9 cellular contexts compared by ENCODE assay signal in genomic region chr1:58780586-58781452, GRCh38. TPM values are rescaled to one million over a fixed set of nuclear protein-coding genes. Genes with fewer than 3 reads are reported as not detected.
DNase-seq lines count a peak whose midpoint lies in the region; ATAC-seq, FAIRE-seq and TF ChIP-seq lines count a peak whose summit lies in the region.
"Had no signal": no experiment of that assay in that cellular context is flagged by ENCODE, and none has a peak within 500 bp of the region (broad histone marks: within the 10 kb centered on the region; RNA-seq: fewer than 3 reads in every experiment).

No MANE protein-coding gene starts in this region.

- H3F3A ChIP-seq in PC-3 (ENCODE audit: low read length, unreplicated experiment) = no peaks in the 10 kb centered on the region
- no peaks in the 10 kb centered on the region for H3F3A ChIP-seq in neural cell (ENCODE audit: insufficient read depth, low read length, poor library complexity, severe bottlenecking)

- intact Hi-C loops in PC-3 (cut with micrococcal nuclease) = loop anchor here (5.0 to 10.0 kb wide), 4 partner anchors 244 to 814 kb away; no protein-coding TSS in a partner anchor

- H3K9ac ChIP-seq in PC-3 (ENCODE audit: low read length) = peak overlapping the region; percentile 81; the same call in 1 of the 2 replicates
- H3K9ac ChIP-seq in H1 (replicated peaks in 1 of 4; ENCODE audit: extremely low read depth in 1 of 4, low read depth in 3 of 4, low read length in 3 of 4) = no peak overlapping the region
- H3K9ac ChIP-seq in neural cell (ENCODE audit: low read length) = peak overlapping the region; percentile 99

- H4K5ac ChIP-seq in H1 (ENCODE audit: insufficient read length, low read depth, low read length) = no peak overlapping the region

- H2BK120ac ChIP-seq in H1 (replicated peaks; ENCODE audit: low read depth, low read length) = no peak overlapping the region

- peaks cover 33% of the 10 kb centered on the region for H3K23me2 ChIP-seq in H1 (ENCODE audit: low read depth, low read length)

- H4K20me1 ChIP-seq in PC-3 (ENCODE audit: low read length) (peaks cover 38% of the 10 kb centered on the region), H1 (replicated peaks in 1 of 2; ENCODE audit: control insufficient read depth in 1 of 2, insufficient read depth in 2 of 2, low read length in 2 of 2) (peaks cover 0 to 12% of the 10 kb centered on the region in 2 experiments), neural cell (ENCODE audit: insufficient read depth) (peaks cover 26% of the 10 kb centered on the region)

- BruUV-seq in PC-3 (replicated peaks; lab: Mats Ljungman, UMichigan) = no TSS peak

- TF ChIP-seq POLR2A in H1 (IDR thresholded peaks at IDR 0.05; ENCODE audit: control extremely low read depth in 1 of 2, low read depth in 2 of 2, low read length in 2 of 2) = peak; percentile 41 to 67

- no peaks in the 10 kb centered on the region; the same call in 1 of the 2 replicates for H3K79me1 ChIP-seq in H1 (ENCODE audit: low read depth, low read length)

- H3K23ac ChIP-seq in H1 (ENCODE audit: insufficient read length) = no peak overlapping the region

- peaks cover 21% of the 10 kb centered on the region for H3K4me1 ChIP-seq in PC-3 (ENCODE audit: insufficient read depth, low read length)
- H3K4me1 ChIP-seq in H1 (replicated peaks in 1 of 4; ENCODE audit: control insufficient read depth in 3 of 4, insufficient read depth in 4 of 4, low read length in 3 of 4) = peaks cover 0 to 15% (median 2%) of the 10 kb centered on the region in 4 experiments; a peak in 5 of 7 replicates

- WGBS in H1 (ENCODE audit: extremely low coverage in 1 of 2, insufficient coverage in 1 of 2, insufficient read length in 1 of 2, insufficient replicate concordance in 2 of 2, low coverage in 1 of 2, low lambda C conversion rate in 2 of 2, missing lambda C conversion rate in 1 of 2), 2 experiments = 85% methylated on average over 2 of the region's 2 CpGs; no CpG with 5 or more reads in 1 of the 2 experiments

- H3K27me3 ChIP-seq in PC-3 (ENCODE audit: low read length) (no peaks in the 10 kb centered on the region), H1 (replicated peaks in 1 of 4; ENCODE audit: control insufficient read depth in 3 of 4, extremely low read depth in 1 of 4, insufficient read depth in 3 of 4, low read length in 3 of 4) (peaks cover 7 to 37% (median 22%) of the 10 kb centered on the region in 4 experiments; a peak in 6 of 7 replicates), neural cell (ENCODE audit: insufficient read depth, low read depth, low read length) (no peaks in the 10 kb centered on the region)

- no peak overlapping the region for H2BK5ac ChIP-seq in H1 (ENCODE audit: low read depth, low read length)

- H3K79me2 ChIP-seq in PC-3 (ENCODE audit: low read length) = peaks cover 42% of the 10 kb centered on the region
- H3K79me2 ChIP-seq in H1 (ENCODE audit: control insufficient read depth in 1 of 2, insufficient read depth in 2 of 2, low read length in 2 of 2) = peaks cover 0 to 8% of the 10 kb centered on the region in 2 experiments; a peak in 1 of 4 replicates
- peaks cover 22% of the 10 kb centered on the region for H3K79me2 ChIP-seq in neural cell (replicated peaks; ENCODE audit: insufficient read depth, low read length)

- H3K18ac ChIP-seq in H1 (ENCODE audit: extremely low read depth, low read length) = no peak overlapping the region

- H3K36me3 ChIP-seq in PC-3 (ENCODE audit: low read depth, low read length) = peaks cover 7% of the 10 kb centered on the region
- H3K36me3 ChIP-seq in H1 (ENCODE audit: control insufficient read depth in 2 of 4, insufficient read depth in 4 of 4, low read length in 3 of 4) = no peaks in the 10 kb centered on the region
- H3K36me3 ChIP-seq in neural cell (ENCODE audit: insufficient read depth, low read length) = no peaks in the 10 kb centered on the region

- peak overlapping the region; percentile 76 for H3K4me3 ChIP-seq in PC-3 (ENCODE audit: low read length)
- peak overlapping the region in 2 of 4 experiments; percentile 54 to 71; a peak in 3 of 8 replicates for H3K4me3 ChIP-seq in H1 (ENCODE audit: extremely low read depth in 1 of 4, insufficient read depth in 2 of 4, low read depth in 3 of 4, low read length in 4 of 4)
- H3K4me3 ChIP-seq in neural cell (ENCODE audit: low read length) = peak overlapping the region; percentile 93

- H3K14ac ChIP-seq in H1 (ENCODE audit: insufficient read length) = no peak overlapping the region

- TF ChIP-seq RAD21 in H1 (IDR thresholded peaks at IDR 0.05 in 1 of 2, conservative IDR thresholded peaks at IDR 0.05 in 1 of 2; ENCODE audit: low read depth in 2 of 2, low read length in 2 of 2) (no peak), neural cell (conservative IDR thresholded peaks at IDR 0.05) (no peak)

- no peak overlapping the region for H2AK5ac ChIP-seq in H1 (ENCODE audit: low read depth, low read length)

- no peak overlapping the region for H4K91ac ChIP-seq in H1 (replicated peaks; ENCODE audit: insufficient read length, low read length)

- H3K4me2 ChIP-seq in PC-3 (ENCODE audit: low read length) (peak overlapping the region; percentile 84), H1 (ENCODE audit: insufficient read depth in 1 of 2, low read depth in 2 of 2, low read length in 2 of 2) (peak overlapping the region; percentile 94 to 97; a peak in 2 of 4 replicates), neural cell (ENCODE audit: low read length) (peak overlapping the region; percentile 85)

- no peak for FAIRE-seq in H1 (lab: Jason Lieb, UNC)
- FAIRE-seq: A204.1 had no signal

- H3K9me3 ChIP-seq in PC-3 (ENCODE audit: low read length) = no peaks in the 10 kb centered on the region
- H3K9me3 ChIP-seq in H1 (ENCODE audit: insufficient read depth in 2 of 2, low read depth in 1 of 2, low read length in 1 of 2) = no peaks in the 10 kb centered on the region
- H3K9me3 ChIP-seq in neural cell (ENCODE audit: low read length) = no peaks in the 10 kb centered on the region

- no peak overlapping the region for H2BK20ac ChIP-seq in H1 (ENCODE audit: low read length)

- no peak for TF ChIP-seq CTCF in PC-3 (conservative IDR thresholded peaks at IDR 0.05; ENCODE audit: low read depth, low read length)
- no peak for TF ChIP-seq CTCF in H1 (IDR thresholded peaks at IDR 0.05; ENCODE audit: control extremely low read depth in 1 of 3, insufficient read depth in 1 of 3, low read depth in 1 of 3, low read length in 3 of 3)
- TF ChIP-seq CTCF in neural cell (IDR thresholded peaks at IDR 0.05; ENCODE audit: poor library complexity, severe bottlenecking) = no peak

- H2AFZ ChIP-seq in PC-3 (ENCODE audit: low read length) (no peak overlapping the region), H1 (ENCODE audit: low read length) (no peak overlapping the region), neural cell (ENCODE audit: low read depth, low read length) (no peak overlapping the region)

- POLR2A ChIA-PET in PC-3 (lab: Charles Lee; ENCODE audit: unreplicated experiment) (interaction anchor here (0.7 kb wide), 1 partner anchor 81 kb away, joined by 5 read pairs; no protein-coding TSS in a partner anchor), H1 (lab: Charles Lee; ENCODE audit: partially characterized antibody) (interaction anchor here (0.6 kb wide), 1 partner anchor 68 kb away, joined by 3 read pairs; no protein-coding TSS in a partner anchor)

- no peak overlapping the region for H2BK12ac ChIP-seq in H1 (ENCODE audit: low read depth, low read length)

- H3K27ac ChIP-seq in PC-3 (ENCODE audit: low read length) = no peak overlapping the region
- no peak overlapping the region for H3K27ac ChIP-seq in H1 (ENCODE audit: low read depth, low read length)
- peak overlapping the region; percentile 97 for H3K27ac ChIP-seq in neural cell (ENCODE audit: low read length)

- ATAC-seq in PC-3 (no peak), GM19463 (IDR thresholded peaks at IDR 0.05; ENCODE audit: unreplicated experiment) (no peak), HG03520 (IDR thresholded peaks at IDR 0.05; ENCODE audit: unreplicated experiment) (no peak)
- ATAC-seq in activated CD4-positive, CD25-positive, alpha-beta regulatory T cell treated with anti-CD3 and anti-CD28 coated beads, Interleukin-2, amount 50 U/mL, for 24 hours = no peak

- peak; percentile 50 for DNase-seq in DMS 273 (lab: John Stamatoyannopoulos, UW; ENCODE audit: unreplicated experiment)
- no peak for DNase-seq in DMS 273 treated with DMSO at 0.1 percent for 48 hours (lab: John Stamatoyannopoulos, UW)
- DNase-seq in PC-3 = no peak
- DNase-seq in H1 (ENCODE audit: low read depth in 1 of 2, low spot score in 2 of 2) = no peak

- H2BK15ac ChIP-seq in H1 (ENCODE audit: low read length) = no peak overlapping the region

- no peak overlapping the region for H4K8ac ChIP-seq in H1 (ENCODE audit: extremely low read depth, insufficient read depth, low read length)

- TF ChIP-seq EP300 in H1 (IDR thresholded peaks at IDR 0.05; ENCODE audit: borderline replicate concordance in 1 of 2, low read depth in 2 of 2, low read length in 2 of 2) = no peak
- TF ChIP-seq EP300 in neural cell (conservative IDR thresholded peaks at IDR 0.05; ENCODE audit: poor library complexity, severe bottlenecking) = no peak

- H3K56ac ChIP-seq in H1 (replicated peaks; ENCODE audit: insufficient read length, low read depth, low read length) = no peak overlapping the region

- no peak overlapping the region for H3K4ac ChIP-seq in H1 (replicated peaks; ENCODE audit: insufficient read length, low read depth, low read length)

- H3K9me2 ChIP-seq in PC-3 (replicated peaks; ENCODE audit: low read length) (no peaks in the 10 kb centered on the region), neural cell (ENCODE audit: insufficient read depth, low read length) (no peaks in the 10 kb centered on the region)

- CTCF ChIA-PET in PC-3 (lab: Charles Lee) (interaction anchor here (0.6 kb wide), 1 partner anchor 287 kb away, joined by 6 read pairs; no protein-coding TSS in a partner anchor), H1 (lab: Charles Lee; ENCODE audit: partially characterized antibody) (interaction anchor here (1.0 to 3.0 kb wide), 5 partner anchors 8 to 918 kb away, joined by 3 to 12 read pairs (median 8); no protein-coding TSS in a partner anchor)

TF ChIP-seq in H1, 55 proteins besides CTCF, POLR2A, EP300 and RAD21 (continues in another document):
- TF ChIP-seq POU5F1 (IDR thresholded peaks at IDR 0.05; ENCODE audit: low read depth, low read length) = no peak

TF ChIP-seq in neural cell, 6 proteins besides CTCF, POLR2A, EP300 and RAD21 (continues in another document):
- no peak for TF ChIP-seq TAF1 (IDR thresholded peaks at IDR 0.05; ENCODE audit: low read depth)

RNA-seq across cellular contexts. Expression of gene JUN, which starts 3.0 kb away (rescaled TPM):
- 73.6 and 95.1 TPM in 2 replicates for total RNA-seq in PC-3 (2014; rRNA removed)
- 10.9 and 13.5 TPM in 2 replicates for total RNA-seq in H1 (2021; fragmentation: NEBNext Ultra II Directional; extraction: Animal tissue kit (Norgen Biotek cat#: 25700))
- 4.4 and 6.6 TPM in 2 replicates for polyA plus RNA-seq in H1 (2011; rRNA removed)
- 7.0 TPM for polyA plus RNA-seq in H1 (2011; cell fraction: cytosol; rRNA removed)
- 11.3 TPM for polyA plus RNA-seq in H1 (2011; cell fraction: nucleus; rRNA removed)
- 5.0 to 9.8 TPM (median 6.1 TPM) in 4 replicates for polyA plus RNA-seq in H1 (2012, experiment 1 of 2)
- polyA plus RNA-seq in H1 (2012, experiment 2 of 2) = 6.6 TPM
- 4.8 TPM for polyA plus RNA-seq in H1 (2013, experiment 1 of 2)
- polyA plus RNA-seq in H1 (2013, experiment 2 of 2) = 5.4 TPM
- polyA minus RNA-seq in H1 (2011; rRNA and poly(A)+ RNA removed) = 2.9 and 5.5 TPM in 2 replicates
- polyA minus RNA-seq in H1 (2011; cell fraction: cytosol; rRNA and poly(A)+ RNA removed) = 7.0 TPM
- 55.3 TPM for polyA minus RNA-seq in H1 (2011; cell fraction: nucleus; rRNA and poly(A)+ RNA removed)
- 114 and 124 TPM in 2 replicates for polyA plus RNA-seq in neural cell
- 159 and 198 TPM in 2 replicates for polyA minus RNA-seq in neural cell

Comparison
In these comparisons a context has a peak if more than half of its experiments do, and no peak if none do; other contexts are left out.
1. H3K9ac ChIP-seq: peak in PC-3 (single experiment) and neural cell (single experiment); none in H1 (0 of 4).
2. Peak in every context shown above with its lines, with median percentiles within 50 percentile points of each other: H3K4me2 ChIP-seq.